Comparison of ENCODE assay signal across 18 cellular contexts in the genomic region with DNA sequence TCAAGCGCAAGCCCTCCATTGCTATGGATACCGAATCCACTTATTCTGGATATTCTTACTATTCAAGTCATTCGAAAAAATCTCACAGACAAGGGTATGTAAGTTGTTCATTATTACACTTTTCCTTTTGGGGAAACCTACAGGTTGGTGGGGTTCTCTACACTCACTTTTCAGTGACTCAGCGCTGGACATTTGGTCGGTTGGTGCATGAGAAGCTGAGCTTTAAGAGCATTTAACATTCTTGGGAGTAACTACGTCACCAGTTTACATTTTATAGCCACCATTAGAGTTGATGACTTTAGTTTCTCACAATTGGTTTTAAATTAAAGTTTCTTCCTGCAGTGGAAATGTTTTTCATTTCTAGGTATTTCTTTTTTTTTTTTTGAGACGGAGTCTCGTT. TPM values are rescaled to one million over a fixed set of nuclear protein-coding genes. Genes with fewer than 3 reads are reported as not detected.
DNase-seq lines count a peak whose midpoint lies in the region; FAIRE-seq and TF ChIP-seq lines count a peak whose summit lies in the region.
"Had no signal": no experiment of that assay in that cellular context is flagged by ENCODE, and none has a peak within 500 bp of the region (broad histone marks: within the 10 kb centered on the region; RNA-seq: fewer than 3 reads in every experiment).

No MANE protein-coding gene starts in this region.

- no peak overlapping the region for H3K4me3 Mint-ChIP-seq in activated naive CD4-positive, alpha-beta T cell treated with anti-CD3 and anti-CD28 coated beads for 36 hours

- peak overlapping the region; percentile 9; the same call in 1 of the 2 replicates for H2BK20ac ChIP-seq in H1 (ENCODE audit: low read length)

- no peak for TF ChIP-seq POLR2A in H1 (IDR thresholded peaks at IDR 0.05; ENCODE audit: control extremely low read depth in 1 of 2, low read depth in 2 of 2, low read length in 2 of 2)
- TF ChIP-seq POLR2A in transverse colon (IDR thresholded peaks at IDR 0.05), result no peak

- H3K79me2 ChIP-seq in H1 (ENCODE audit: control insufficient read depth in 1 of 2, insufficient read depth in 2 of 2, low read length in 2 of 2) (peaks cover 3 to 43% of the 10 kb centered on the region in 2 experiments; a peak in 2 of 4 replicates), mesendoderm (ENCODE audit: control insufficient read depth, insufficient read depth, low read length) (peaks cover 66% of the 10 kb centered on the region)

- H3K4me1 ChIP-seq in HUES48 (ENCODE audit: control insufficient read depth, insufficient read depth, low read length) (peaks cover 68% of the 10 kb centered on the region), H1 (replicated peaks in 1 of 4; ENCODE audit: control insufficient read depth in 3 of 4, insufficient read depth in 4 of 4, low read length in 3 of 4) (peaks cover 21 to 51% (median 32%) of the 10 kb centered on the region in 4 experiments), mesendoderm (ENCODE audit: control insufficient read depth, low read depth, low read length) (peaks cover 45% of the 10 kb centered on the region), transverse colon (peaks cover 27 to 63% (median 42%) of the 10 kb centered on the region in 4 donors), tibial artery (peaks cover 0 to 58% (median 14%) of the 10 kb centered on the region in 4 donors)

- no peak overlapping the region for H2BK120ac ChIP-seq in H1 (replicated peaks; ENCODE audit: low read depth, low read length)
- H2BK120ac ChIP-seq in mesendoderm (ENCODE audit: low read depth, low read length), result peak overlapping the region; percentile 7

- H3K36me3 Mint-ChIP-seq in activated naive CD4-positive, alpha-beta T cell treated with anti-CD3 and anti-CD28 coated beads for 36 hours (ENCODE audit: low read depth), result no peaks in the 10 kb centered on the region

- WGBS in H1 (ENCODE audit: extremely low coverage in 1 of 2, insufficient coverage in 1 of 2, insufficient read length in 1 of 2, insufficient replicate concordance in 2 of 2, low coverage in 1 of 2, low lambda C conversion rate in 2 of 2, missing lambda C conversion rate in 1 of 2), 2 experiments, result 85% methylated on average over 8 of the region's 8 CpGs; no CpG with 5 or more reads in 1 of the 2 experiments
- WGBS in mesendoderm (ENCODE audit: extremely low coverage, insufficient coverage, low lambda C conversion rate), result no CpG with 5 or more reads among the region's 8 CpGs
- WGBS in transverse colon (ENCODE audit: low coverage in 1 of 2), 2 donors, result 63 to 78% methylated on average over 5 to 8 of the region's 8 CpGs

- H2BK5ac ChIP-seq in H1 (ENCODE audit: low read depth, low read length) (no peak overlapping the region), mesendoderm (ENCODE audit: low read length) (peak overlapping the region; percentile 98)

- H2BK12ac ChIP-seq in H1 (ENCODE audit: low read depth, low read length), result no peak overlapping the region

- in situ Hi-C loops in transverse colon (cut with MboI; ENCODE audit: low pct_ligation_motif_present in 1 of 4, low pct_unique_long_range_greater_than_20kb in 1 of 4, low sequenced_read_pairs in 3 of 4), result no loop called here

- H3K4ac ChIP-seq in H1 (replicated peaks; ENCODE audit: insufficient read length, low read depth, low read length) (no peak overlapping the region), mesendoderm (ENCODE audit: low read depth, low read length) (peak overlapping the region; percentile 90)

- TF ChIP-seq EP300 in H1 (IDR thresholded peaks at IDR 0.05; ENCODE audit: borderline replicate concordance in 1 of 2, low read depth in 2 of 2, low read length in 2 of 2), result no peak
- TF ChIP-seq EP300 in transverse colon (IDR thresholded peaks at IDR 0.05; ENCODE audit: low read depth), result no peak

- no peak overlapping the region for H3K4me3 ChIP-seq in HUES48 (ENCODE audit: low read depth, low read length)
- H3K4me3 ChIP-seq in H1 (ENCODE audit: extremely low read depth in 1 of 4, insufficient read depth in 2 of 4, low read depth in 3 of 4, low read length in 4 of 4), result no peak overlapping the region
- no peak overlapping the region for H3K4me3 ChIP-seq in mesendoderm (ENCODE audit: low read length)
- H3K4me3 ChIP-seq in transverse colon, result no peak overlapping the region
- H3K4me3 ChIP-seq in tibial artery, result no peak overlapping the region
- H3K4me3 ChIP-seq: MG63 had no signal

- H4K8ac ChIP-seq in H1 (ENCODE audit: extremely low read depth, insufficient read depth, low read length) (no peak overlapping the region), mesendoderm (ENCODE audit: low read depth, low read length) (no peak overlapping the region)

- no peak for FAIRE-seq in H1 (lab: Jason Lieb, UNC)
- FAIRE-seq: GM19239, H54, HepG2 had no signal

- TF ChIP-seq CTCF in H1 (IDR thresholded peaks at IDR 0.05; ENCODE audit: control extremely low read depth in 1 of 3, insufficient read depth in 1 of 3, low read depth in 1 of 3, low read length in 3 of 3), result no peak
- TF ChIP-seq CTCF in transverse colon (IDR thresholded peaks at IDR 0.05), result peak in 1 of 5 experiments; percentile 23
- TF ChIP-seq CTCF in tibial artery (IDR thresholded peaks at IDR 0.05), result no peak

- H3K27me3 ChIP-seq in HUES48 (ENCODE audit: control insufficient read depth, insufficient read depth, low read length), result peaks cover 6% of the 10 kb centered on the region; the same call in 1 of the 2 replicates
- no peaks in the 10 kb centered on the region for H3K27me3 ChIP-seq in H1 (replicated peaks in 1 of 4; ENCODE audit: control insufficient read depth in 3 of 4, extremely low read depth in 1 of 4, insufficient read depth in 3 of 4, low read length in 3 of 4)
- H3K27me3 ChIP-seq in mesendoderm (ENCODE audit: insufficient read depth, low read length, poor library complexity), result no peaks in the 10 kb centered on the region
- H3K27me3 ChIP-seq in transverse colon, result no peaks in the 10 kb centered on the region
- H3K27me3 ChIP-seq in tibial artery, result no peaks in the 10 kb centered on the region
- H3K27me3 ChIP-seq: MG63 had no signal

- H3K56ac ChIP-seq in H1 (replicated peaks; ENCODE audit: insufficient read length, low read depth, low read length) (no peak overlapping the region), mesendoderm (ENCODE audit: low read length) (peak overlapping the region; percentile 82)

- H3K18ac ChIP-seq in H1 (ENCODE audit: extremely low read depth, low read length) (no peak overlapping the region), mesendoderm (ENCODE audit: low read length) (peak overlapping the region; percentile 54)

- H4K91ac ChIP-seq in H1 (replicated peaks; ENCODE audit: insufficient read length, low read length), result no peak overlapping the region

- H3K4me2 ChIP-seq in H1 (ENCODE audit: insufficient read depth in 1 of 2, low read depth in 2 of 2, low read length in 2 of 2) (no peak overlapping the region), mesendoderm (ENCODE audit: low read length) (no peak overlapping the region)

- intact Hi-C loops in transverse colon (cut with DNase I; ENCODE audit: low total_unique reads) (no loop called here), tibial artery (cut with DNase I; ENCODE audit: low total_unique reads) (no loop called here)
- intact Hi-C loops in activated naive CD4-positive, alpha-beta T cell treated with anti-CD3 and anti-CD28 coated beads for 36 hours (cut with micrococcal nuclease), result no loop called here

- peak overlapping the region; percentile 97 for H3K27ac ChIP-seq in HUES48 (ENCODE audit: low read depth, low read length)
- H3K27ac ChIP-seq in H1 (ENCODE audit: low read depth, low read length), result no peak overlapping the region
- H3K27ac ChIP-seq in mesendoderm (ENCODE audit: low read depth, low read length), result peak overlapping the region; percentile 72
- H3K27ac ChIP-seq in transverse colon, result peak overlapping the region; percentile 3 to 62 (median 42)
- no peak overlapping the region for H3K27ac ChIP-seq in tibial artery
- H3K27ac ChIP-seq: HL-60 had no signal

- no peaks in the 10 kb centered on the region for H3K9me3 Mint-ChIP-seq in activated naive CD4-positive, alpha-beta T cell treated with anti-CD3 and anti-CD28 coated beads for 36 hours

- peaks cover 2 to 9% of the 10 kb centered on the region in 2 experiments for H4K20me1 ChIP-seq in H1 (replicated peaks in 1 of 2; ENCODE audit: control insufficient read depth in 1 of 2, insufficient read depth in 2 of 2, low read length in 2 of 2)

- no peak overlapping the region for H3K27ac Mint-ChIP-seq in activated naive CD4-positive, alpha-beta T cell treated with anti-CD3 and anti-CD28 coated beads for 36 hours

- H3K79me1 ChIP-seq in H1 (ENCODE audit: low read depth, low read length) (peaks cover 2% of the 10 kb centered on the region; the same call in 1 of the 2 replicates), mesendoderm (ENCODE audit: low read length) (peaks cover 27% of the 10 kb centered on the region)

- DNase-seq in H1 (ENCODE audit: low read depth in 1 of 2, low spot score in 2 of 2) (no peak), mesendoderm (no peak), transverse colon (peak; percentile 37), tibial artery (no peak), NCI-H1417 treated with DMSO at 0.1 percent for 48 hours (lab: John Stamatoyannopoulos, UW) (no peak)
- DNase-seq in activated naive CD4-positive, alpha-beta T cell treated with anti-CD3 and anti-CD28 coated beads for 36 hours, result no peak
- DNase-seq: DMS153, MG63, NCI-H1105 treated with DMSO at 0.1 percent for 48 hours, NCI-H2029, NCI-H446 treated with DMSO at 0.1 percent for 48 hours, Right ventricle myocardium superior, RPMI8226 had no signal

- H4K5ac ChIP-seq in H1 (ENCODE audit: insufficient read length, low read depth, low read length) (no peak overlapping the region), mesendoderm (ENCODE audit: low read length) (no peak overlapping the region)

- H3K27me3 Mint-ChIP-seq in activated naive CD4-positive, alpha-beta T cell treated with anti-CD3 and anti-CD28 coated beads for 36 hours (ENCODE audit: low read depth), result peaks cover 10% of the 10 kb centered on the region

- POLR2A ChIA-PET in H1 (lab: Charles Lee; ENCODE audit: partially characterized antibody), result no interaction called here

- H3K23ac ChIP-seq in H1 (ENCODE audit: insufficient read length) (no peak overlapping the region), mesendoderm (ENCODE audit: low read length) (no peak overlapping the region)

- TF ChIP-seq RAD21 in H1 (IDR thresholded peaks at IDR 0.05 in 1 of 2, conservative IDR thresholded peaks at IDR 0.05 in 1 of 2; ENCODE audit: low read depth in 2 of 2, low read length in 2 of 2), result no peak

- H3K23me2 ChIP-seq in H1 (ENCODE audit: low read depth, low read length), result no peaks in the 10 kb centered on the region

- no peak overlapping the region for H3K9ac ChIP-seq in HUES48 (ENCODE audit: low read depth, low read length)
- H3K9ac ChIP-seq in H1 (replicated peaks in 1 of 4; ENCODE audit: extremely low read depth in 1 of 4, low read depth in 3 of 4, low read length in 3 of 4), result no peak overlapping the region
- peak overlapping the region; percentile 50 for H3K9ac ChIP-seq in mesendoderm (ENCODE audit: low read length)

- H3K9me3 ChIP-seq in HUES48 (ENCODE audit: control insufficient read depth, insufficient read depth, low read length) (no peaks in the 10 kb centered on the region), H1 (ENCODE audit: insufficient read depth in 2 of 2, low read depth in 1 of 2, low read length in 1 of 2) (no peaks in the 10 kb centered on the region), transverse colon (no peaks in the 10 kb centered on the region), tibial artery (no peaks in the 10 kb centered on the region)
- H3K9me3 ChIP-seq: MG63 had no signal

- no peak overlapping the region for H2BK15ac ChIP-seq in H1 (ENCODE audit: low read length)
- H2BK15ac ChIP-seq in mesendoderm (replicated peaks; ENCODE audit: low read depth), result no peak overlapping the region

- H3K36me3 ChIP-seq in HUES48 (ENCODE audit: control insufficient read depth, insufficient read depth, low read length) (peaks cover 16% of the 10 kb centered on the region), H1 (ENCODE audit: control insufficient read depth in 2 of 4, insufficient read depth in 4 of 4, low read length in 3 of 4) (peaks cover 0 to 11% (median 7%) of the 10 kb centered on the region in 4 experiments; a peak in 5 of 8 replicates), mesendoderm (ENCODE audit: control insufficient read depth, insufficient read depth, low read length) (peaks cover 6% of the 10 kb centered on the region), transverse colon (no peaks in the 10 kb centered on the region), tibial artery (peaks cover 0 to 10% (median 4%) of the 10 kb centered on the region in 3 donors)

- H2AFZ ChIP-seq in H1 (ENCODE audit: low read length), result no peak overlapping the region

- H3K14ac ChIP-seq in H1 (ENCODE audit: insufficient read length), result no peak overlapping the region

- H3K4me1 Mint-ChIP-seq in activated naive CD4-positive, alpha-beta T cell treated with anti-CD3 and anti-CD28 coated beads for 36 hours (ENCODE audit: low read depth), result peaks cover 7% of the 10 kb centered on the region

- CTCF ChIA-PET in H1 (lab: Charles Lee; ENCODE audit: partially characterized antibody), result interaction anchor here (1.0 kb wide), 1 partner anchor 9 kb away, joined by 3 read pairs; no protein-coding TSS in a partner anchor
- CTCF ChIA-PET in activated naive CD4-positive, alpha-beta T cell treated with anti-CD3 and anti-CD28 coated beads for 36 hours (lab: Charles Lee), result no interaction called here

- H2AK5ac ChIP-seq in H1 (ENCODE audit: low read depth, low read length), result no peak overlapping the region
- peak overlapping the region; percentile 25 for H2AK5ac ChIP-seq in mesendoderm (ENCODE audit: low read length)

RNA-seq across cellular contexts. Expression of gene VANGL1, which starts 9.6 kb away (rescaled TPM):
- 13.4 and 14.6 TPM in 2 replicates for total RNA-seq in H1 (2021; fragmentation: NEBNext Ultra II Directional; extraction: Animal tissue kit (Norgen Biotek cat#: 25700))
- polyA plus RNA-seq in H1 (2011; rRNA removed), result 9.4 and 9.7 TPM in 2 replicates
- 8.7 TPM for polyA plus RNA-seq in H1 (2011; cell fraction: cytosol; rRNA removed)
- 8.4 TPM for polyA plus RNA-seq in H1 (2011; cell fraction: nucleus; rRNA removed)
- polyA plus RNA-seq in H1 (2012, experiment 1 of 2), result 9.1 to 12.9 TPM (median 11.1 TPM) in 4 replicates
- polyA plus RNA-seq in H1 (2012, experiment 2 of 2), result 5.0 TPM
- 14.6 TPM for polyA plus RNA-seq in H1 (2013, experiment 1 of 2)
- 18.0 TPM for polyA plus RNA-seq in H1 (2013, experiment 2 of 2)
- polyA minus RNA-seq in H1 (2011; rRNA and poly(A)+ RNA removed), result 16.0 and 22.8 TPM in 2 replicates
- 14.3 TPM for polyA minus RNA-seq in H1 (2011; cell fraction: cytosol; rRNA and poly(A)+ RNA removed)
- polyA minus RNA-seq in H1 (2011; cell fraction: nucleus; rRNA and poly(A)+ RNA removed), result 10.1 TPM
- 71.3 TPM for polyA plus RNA-seq in mesendoderm (2013, experiment 1 of 2)
- 69.6 TPM for polyA plus RNA-seq in mesendoderm (2013, experiment 2 of 2)
- 10 to 100 TPM in 3 of 4 donors, 1 to 10 TPM in 1; 5.6 to 26.9 (median 16.9) TPM for total RNA-seq in transverse colon
- under 1 TPM; 0.72 TPM for total RNA-seq in activated naive CD4-positive, alpha-beta T cell treated with anti-CD3 and anti-CD28 coated beads for 36 hours

Comparison
In these comparisons a context has a peak if more than half of its experiments do, and no peak if none do; other contexts are left out.
1. H3K27ac ChIP-seq: peak in HUES48 (single experiment), mesendoderm (single experiment) and transverse colon (4 of 4); none in H1 (single experiment) and tibial artery (0 of 2).